26 cellular contexts compared by ENCODE assay signal in the genomic region with DNA sequence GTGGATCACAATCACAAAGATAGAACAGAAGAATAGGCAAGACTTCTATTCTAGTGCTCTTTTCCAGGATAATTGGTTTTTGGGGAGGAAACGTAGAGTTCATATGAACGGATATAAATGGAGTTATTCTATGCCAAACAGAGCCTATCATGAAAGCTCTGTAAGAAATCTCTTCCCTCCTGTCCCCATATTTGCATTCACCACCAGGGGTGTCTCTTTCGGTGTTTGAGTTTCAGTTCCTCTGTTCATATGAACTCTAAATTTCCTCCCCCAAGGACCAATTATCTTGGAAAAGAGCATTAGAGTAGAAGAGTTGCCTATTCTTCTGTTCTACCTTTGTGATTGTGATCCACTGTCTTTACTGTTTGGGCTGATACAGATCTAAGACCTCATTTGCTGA. TPM values are rescaled to one million over a fixed set of nuclear protein-coding genes. Genes with fewer than 3 reads are reported as not detected.
DNase-seq lines count a peak whose midpoint lies in the region; ATAC-seq, FAIRE-seq and TF ChIP-seq lines count a peak whose summit lies in the region.
"Had no signal": no experiment of that assay in that cellular context is flagged by ENCODE, and none has a peak within 500 bp of the region (broad histone marks: within the 10 kb centered on the region; RNA-seq: fewer than 3 reads in every experiment).

No MANE protein-coding gene starts in this region.

- intact Hi-C loops in HepG2 (cut with micrococcal nuclease; ENCODE audit: unreplicated experiment) (no loop called here), right lobe of liver (cut with DNase I) (no loop called here)
- intact Hi-C loops in activated CD4-positive, alpha-beta memory T cell treated with anti-CD3 and anti-CD28 coated beads for 36 hours (cut with micrococcal nuclease) = no loop called here

- no peaks in the 10 kb centered on the region for H3K9me3 Mint-ChIP-seq in activated CD4-positive, alpha-beta memory T cell treated with anti-CD3 and anti-CD28 coated beads for 36 hours
- H3K9me3 Mint-ChIP-seq: neural progenitor cell; T-helper 1 cell treated with Interleukin-12 subunit alpha and Interleukin-12 subunit beta and Interleukin-4 antibody, amounts not matched to agents 30 μg/mL and 1 μg/mL, for 36 hours had no signal

- no peak overlapping the region for H2AFZ ChIP-seq in HepG2 (ENCODE audit: low read length)
- H2AFZ ChIP-seq: neural progenitor cell had no signal

- no peak overlapping the region for H3K9ac ChIP-seq in HepG2 (ENCODE audit: insufficient read depth, low read depth, low read length)
- H3K9ac ChIP-seq: BLaER1, neural progenitor cell had no signal

- H3K36me3 ChIP-seq in HepG2 (replicated peaks in 1 of 2; ENCODE audit: control insufficient read depth in 1 of 2, insufficient read depth in 2 of 2, low read length in 2 of 2) (no peaks in the 10 kb centered on the region), right lobe of liver (no peaks in the 10 kb centered on the region)
- H3K36me3 ChIP-seq: BLaER1, breast epithelium, neural progenitor cell, thyroid gland had no signal

- H3K4me3 ChIP-seq in HepG2 (replicated peaks in 1 of 3; ENCODE audit: insufficient read depth in 1 of 3, low read depth in 2 of 3, low read length in 3 of 3) (no peak overlapping the region), right lobe of liver (no peak overlapping the region)
- H3K4me3 ChIP-seq: BLaER1, breast epithelium, K562, neural progenitor cell, psoas muscle, thyroid gland had no signal

- H3K4me1 Mint-ChIP-seq in activated CD4-positive, alpha-beta memory T cell treated with anti-CD3 and anti-CD28 coated beads for 36 hours (ENCODE audit: low read depth) = no peaks in the 10 kb centered on the region
- H3K4me1 Mint-ChIP-seq: neural progenitor cell had no signal

- no peaks in the 10 kb centered on the region for H3K27me3 Mint-ChIP-seq in activated CD4-positive, alpha-beta memory T cell treated with anti-CD3 and anti-CD28 coated beads for 36 hours

- H4K20me1 ChIP-seq in HepG2 (ENCODE audit: insufficient read depth, low read length) = no peaks in the 10 kb centered on the region
- H4K20me1 ChIP-seq: BLaER1 had no signal

- H3K27ac ChIP-seq in HepG2 (ENCODE audit: extremely low read length, insufficient read depth, low read length) (no peak overlapping the region), right lobe of liver (no peak overlapping the region)
- H3K27ac ChIP-seq: BLaER1, breast epithelium, neural progenitor cell, psoas muscle, thyroid gland, VCaP had no signal

- H3K4me3 Mint-ChIP-seq in activated CD4-positive, alpha-beta memory T cell treated with anti-CD3 and anti-CD28 coated beads for 36 hours = no peak overlapping the region
- H3K4me3 Mint-ChIP-seq: neural progenitor cell; T-helper 1 cell treated with Interleukin-12 subunit alpha and Interleukin-12 subunit beta and Interleukin-4 antibody, amounts not matched to agents 30 μg/mL and 1 μg/mL, for 36 hours had no signal

- no peak overlapping the region for H3K4me2 ChIP-seq in HepG2 (ENCODE audit: low read depth, low read length)
- H3K4me2 ChIP-seq: BLaER1, neural progenitor cell had no signal

- no peak for TF ChIP-seq POLR2A in HepG2 (IDR thresholded peaks at IDR 0.05; ENCODE audit: insufficient read depth in 1 of 2, low read depth in 2 of 2, low read length in 2 of 2)
- no peak for TF ChIP-seq POLR2A in right lobe of liver (IDR thresholded peaks at IDR 0.05)

- TF ChIP-seq CTCF in HepG2 (CRISPR knock-in tag; IDR thresholded peaks at IDR 0.05) (no peak), right lobe of liver (IDR thresholded peaks at IDR 0.05) (no peak)

- no TSS peak for BruUV-seq in HepG2 (replicated peaks; lab: Mats Ljungman, UMichigan)

- DNase-seq in HepG2 (ENCODE audit: low spot score) (no peak), right lobe of liver (no peak), RPMI8226 (peak; percentile 18), urothelium cell line (ENCODE audit: low spot score) (no peak), NCI-H2081 treated with DMSO at 0.1 percent for 48 hours (lab: John Stamatoyannopoulos, UW) (no peak)
- no peak for DNase-seq in activated CD4-positive, alpha-beta memory T cell treated with anti-CD3 and anti-CD28 coated beads for 36 hours
- no peak for DNase-seq in stimulated activated CD8-positive, alpha-beta memory T cell treated with anti-CD3 and anti-CD28 coated beads, Interleukin-4, amount 100 ng/mL, for 48 hours
- DNase-seq: activated CD4-positive, alpha-beta T cell treated with anti-CD3 and anti-CD28 coated beads, Interleukin-2, amount 50 U/mL, for 1 hour; activated CD8-positive, alpha-beta memory T cell treated with anti-CD3 and anti-CD28 coated beads, Interleukin-2, amount 50 U/mL, for 48 hours; cortex of kidney; NCI-H446 treated with DMSO at 0.1 percent for 48 hours; psoas muscle; SIG-M5; small intestine; stimulated activated naive CD8-positive, alpha-beta T cell treated with anti-CD3 and anti-CD28 coated beads, Interleukin-15, Interleukin-2, amounts not matched to agents 100 U/mL and 50 U/mL, for 24 hours; thyroid gland had no signal

- H3K4me1 ChIP-seq in HepG2 (ENCODE audit: insufficient read depth, low read length) (no peaks in the 10 kb centered on the region), right lobe of liver (no peaks in the 10 kb centered on the region)
- H3K4me1 ChIP-seq: BLaER1, breast epithelium, neural progenitor cell, psoas muscle, thyroid gland had no signal

- no peaks in the 10 kb centered on the region for H3K36me3 Mint-ChIP-seq in activated CD4-positive, alpha-beta memory T cell treated with anti-CD3 and anti-CD28 coated beads for 36 hours
- H3K36me3 Mint-ChIP-seq: neural progenitor cell had no signal

- 3% methylated on average over 3 of the region's 3 CpGs for WGBS in HepG2 (ENCODE audit: low lambda C conversion rate)
- WGBS in right lobe of liver (ENCODE audit: insufficient coverage, low coverage, low lambda C conversion rate, missing lambda C conversion rate) = 32% methylated on average over 3 of the region's 3 CpGs

- H3K27ac Mint-ChIP-seq in activated CD4-positive, alpha-beta memory T cell treated with anti-CD3 and anti-CD28 coated beads for 36 hours = no peak overlapping the region
- H3K27ac Mint-ChIP-seq: neural progenitor cell; T-helper 1 cell treated with Interleukin-12 subunit alpha and Interleukin-12 subunit beta and Interleukin-4 antibody, amounts not matched to agents 30 μg/mL and 1 μg/mL, for 36 hours had no signal

- no peaks in the 10 kb centered on the region for H3K79me2 ChIP-seq in HepG2 (ENCODE audit: insufficient read depth, low read length)

- ATAC-seq in HepG2 = peak; percentile 62
- ATAC-seq in right lobe of liver = no peak
- peak; percentile 68 for ATAC-seq in HG03432 (IDR thresholded peaks at IDR 0.05; ENCODE audit: unreplicated experiment)
- ATAC-seq: K562; psoas muscle; stimulated activated naive CD8-positive, alpha-beta T cell treated with anti-CD3 and anti-CD28 coated beads, Interleukin-15, Interleukin-2, amounts not matched to agents 100 U/mL and 50 U/mL, for 24 hours had no signal

- POLR2A ChIA-PET in HepG2 (lab: Yijun Ruan, JAX) = no interaction called here
- POLR2A ChIA-PET in activated CD4-positive, alpha-beta memory T cell treated with anti-CD3 and anti-CD28 coated beads for 36 hours (lab: Charles Lee) = no interaction called here

- H3K27me3 ChIP-seq in HepG2 (ENCODE audit: control insufficient read depth in 1 of 2, insufficient read depth in 2 of 2, low read length in 2 of 2) (no peaks in the 10 kb centered on the region), right lobe of liver (no peaks in the 10 kb centered on the region)
- H3K27me3 ChIP-seq: BLaER1, breast epithelium, neural progenitor cell, thyroid gland had no signal

- in situ Hi-C loops in HepG2 (cut with HindIII; ENCODE audit: extremely low pct_ligation_motif_present, low pct_unique_long_range_greater_than_20kb) = no loop called here

- TF ChIP-seq RAD21 in HepG2 (CRISPR knock-in tag; IDR thresholded peaks at IDR 0.05) = no peak

- H3K9me3 ChIP-seq in HepG2 (ENCODE audit: low read length) (no peaks in the 10 kb centered on the region), right lobe of liver (no peaks in the 10 kb centered on the region)
- H3K9me3 ChIP-seq: BLaER1, breast epithelium, psoas muscle, thyroid gland had no signal

- TF ChIP-seq EP300 in HepG2 (IDR thresholded peaks at IDR 0.05; ENCODE audit: low read depth in 2 of 2, low read length in 2 of 2) = no peak
- TF ChIP-seq EP300 in HepG2 (CRISPR knock-in tag; IDR thresholded peaks at IDR 0.05; ENCODE audit: borderline replicate concordance) = no peak

- FAIRE-seq in HepG2 (lab: Jason Lieb, UNC) = no peak
- FAIRE-seq in urothelium cell line (lab: Jason Lieb, UNC) = peak; percentile 52
- FAIRE-seq: K562, small intestine had no signal

- CTCF ChIA-PET in HepG2 (lab: Yijun Ruan, JAX; ENCODE audit: low intra/inter-chr PET ratio, low total read pairs) = no interaction called here
- CTCF ChIA-PET in activated CD4-positive, alpha-beta memory T cell treated with anti-CD3 and anti-CD28 coated beads for 36 hours (lab: Charles Lee) = no interaction called here

TF ChIP-seq in HepG2, 621 proteins besides CTCF, POLR2A, EP300 and RAD21 (continues in another document):
- no peak for TF ChIP-seq JUN (CRISPR knock-in tag; IDR thresholded peaks at IDR 0.05)

RNA-seq across cellular contexts. Expression of a gene that starts 48.3 kb away (rescaled TPM):
- total RNA-seq in HepG2 (2016; rRNA removed; fragmentation: Illumina TruSeq; extraction: Trizol) (0.09 TPM in 1 of 2 replicates, not detected in the other), right lobe of liver (not detected)
- total RNA-seq in HepG2 (2016; cell fraction: cytosol; rRNA removed; fragmentation: Illumina TruSeq; extraction: Trizol; ENCODE audit: low read depth) = 0.61 and 0.71 TPM in 2 replicates
- total RNA-seq in HepG2 (2016; cell fraction: insoluble cytoplasmic fraction; rRNA removed; fragmentation: Illumina TruSeq; extraction: Trizol) = 0.15 and 0.17 TPM in 2 replicates
- 0.38 and 0.53 TPM in 2 replicates for total RNA-seq in HepG2 (2016; cell fraction: membrane; rRNA removed; fragmentation: Illumina TruSeq; extraction: Trizol)
- total RNA-seq in HepG2 (2016; cell fraction: nucleus; rRNA removed; fragmentation: Illumina TruSeq; extraction: Trizol) = not detected in 2 replicates
- polyA plus RNA-seq in HepG2 (2011; rRNA removed) = 0.04 TPM in 1 of 2 replicates, not detected in the other
- polyA plus RNA-seq in HepG2 (2011; cell fraction: cytosol; rRNA removed) = 0.04 and 0.14 TPM in 2 replicates
- 0.07 TPM in 1 of 2 replicates, not detected in the other for polyA plus RNA-seq in HepG2 (2011; cell fraction: nucleus; rRNA removed)
- polyA plus RNA-seq in HepG2 (2012) = 0.11 and 0.24 TPM in 2 replicates
- polyA plus RNA-seq in HepG2 (2016; cell fraction: cytosol; fragmentation: Illumina TruSeq; extraction: Trizol; ENCODE audit: low read depth) = not detected in 2 replicates
- polyA plus RNA-seq in HepG2 (2016; cell fraction: insoluble cytoplasmic fraction; fragmentation: Illumina TruSeq; extraction: Trizol; ENCODE audit: low read depth) = 0.15 TPM in 1 of 2 replicates, not detected in the other
- polyA plus RNA-seq in HepG2 (2016; cell fraction: membrane; fragmentation: Illumina TruSeq; extraction: Trizol; ENCODE audit: low read depth) = 0.10 TPM in 1 of 2 replicates, not detected in the other
- polyA plus RNA-seq in HepG2 (2016; cell fraction: nucleus; fragmentation: Illumina TruSeq; extraction: Trizol; ENCODE audit: insufficient read depth, low read depth) = not detected in 2 replicates
- polyA minus RNA-seq in HepG2 (2011; rRNA and poly(A)+ RNA removed; ENCODE audit: low replicate concordance) = 0.44 TPM in 1 of 2 replicates, not detected in the other
- not detected in 2 replicates for polyA minus RNA-seq in HepG2 (2011; cell fraction: cytosol; rRNA and poly(A)+ RNA removed)
- polyA minus RNA-seq in HepG2 (2011; cell fraction: nucleus; rRNA and poly(A)+ RNA removed) = 0.26 TPM in 1 of 2 replicates, not detected in the other
- not detected for total RNA-seq in activated CD4-positive, alpha-beta memory T cell treated with anti-CD3 and anti-CD28 coated beads for 36 hours
- total RNA-seq: breast epithelium, G401, K562, liver, mucosa of gallbladder, psoas muscle, thyroid gland had no signal
- polyA plus RNA-seq: K562, psoas muscle had no signal

Comparison
In these comparisons a context has a peak if more than half of its experiments do, and no peak if none do; other contexts are left out.
1. ATAC-seq: peak in HepG2 (single experiment) and HG03432 (single experiment); none in right lobe of liver (0 of 4).